Comparison of ENCODE assay signal across 8 cellular contexts in genomic region chr15:63833246-63833696, GRCh38. TPM values are rescaled to one million over a fixed set of nuclear protein-coding genes. Genes with fewer than 3 reads are reported as not detected.
DNase-seq lines count a peak whose midpoint lies in the region; TF ChIP-seq lines count a peak whose summit lies in the region.

No MANE protein-coding gene starts in this region.

- in situ Hi-C loops in G401 (cut with HindIII; ENCODE audit: low sequenced_read_pairs) (no loop called here), transverse colon (cut with MboI; ENCODE audit: low pct_ligation_motif_present in 1 of 4, low pct_unique_long_range_greater_than_20kb in 1 of 4, low sequenced_read_pairs in 3 of 4) (no loop called here)

- WGBS in esophagus muscularis mucosa, result 0% methylated on average over 5 of the region's 45 CpGs
- WGBS in transverse colon (ENCODE audit: low coverage in 1 of 2), 2 donors, result 1% methylated on average over 20 of the region's 45 CpGs; no CpG with 5 or more reads in 1 of the 2 donors

- TF ChIP-seq CTCF in esophagus muscularis mucosa (IDR thresholded peaks at IDR 0.05) (no peak), nephron (IDR thresholded peaks at IDR 0.05; ENCODE audit: unreplicated experiment in 3 of 3) (no peak), transverse colon (IDR thresholded peaks at IDR 0.05) (no peak)

- H3K27me3 Mint-ChIP-seq in nephron (ENCODE audit: low read depth), result no peaks in the 10 kb centered on the region

- H3K36me3 ChIP-seq in H7 (replicated peaks; ENCODE audit: control insufficient read depth, insufficient read depth, low read length) (no peaks in the 10 kb centered on the region), MG63 (peaks cover 2% of the 10 kb centered on the region; the same call in 1 of the 2 replicates), esophagus muscularis mucosa (no peaks in the 10 kb centered on the region), transverse colon (no peaks in the 10 kb centered on the region)

- intact Hi-C loops in esophagus muscularis mucosa (cut with DNase I) (loop anchor here (10.0 kb wide), 1 partner anchor 212 kb away; the partner anchor contains the start of gene DAPK2), transverse colon (cut with DNase I; ENCODE audit: low total_unique reads) (no loop called here)

- H3K27ac ChIP-seq in esophagus muscularis mucosa (replicated peaks in 1 of 4), result peak overlapping the region; percentile 88 to 94 (median 92)
- peak overlapping the region; percentile 89 to 95 (median 93) for H3K27ac ChIP-seq in transverse colon

- H3K4me3 ChIP-seq in H7 (ENCODE audit: insufficient read depth, low read depth, low read length) (peak overlapping the region; percentile 87), MG63 (peak overlapping the region; percentile 88), esophagus muscularis mucosa (peak overlapping the region; percentile 76 to 87 (median 79)), transverse colon (peak overlapping the region; percentile 58 to 98 (median 92))

- H3K36me3 Mint-ChIP-seq in nephron (ENCODE audit: low read depth), result peaks cover 3% of the 10 kb centered on the region

- peak; percentile 22 for DNase-seq in G401 (ENCODE audit: low spot score)
- DNase-seq in H7, result peak; percentile 78
- DNase-seq in MG63, result peak; percentile 46
- peak; percentile 5 for DNase-seq in activated T-cell treated with anti-CD3 and anti-CD28 coated beads for 4 hours
- no peak for DNase-seq in esophagus muscularis mucosa (ENCODE audit: extremely low spot score)
- peak; percentile 50 for DNase-seq in transverse colon
- no peak for DNase-seq in cerebellar nuclear complex (lab: John Stamatoyannopoulos, UW)

- no peak for TF ChIP-seq EP300 in esophagus muscularis mucosa (IDR thresholded peaks at IDR 0.05)
- TF ChIP-seq EP300 in transverse colon (IDR thresholded peaks at IDR 0.05; ENCODE audit: low read depth), result no peak

- H3K9me3 ChIP-seq in MG63, result no peaks in the 10 kb centered on the region
- no peaks in the 10 kb centered on the region for H3K9me3 ChIP-seq in esophagus muscularis mucosa
- no peaks in the 10 kb centered on the region for H3K9me3 ChIP-seq in transverse colon

- H3K4me1 Mint-ChIP-seq in nephron, result peaks cover 32% of the 10 kb centered on the region

- peak overlapping the region; percentile 95 to 97 (median 96) for H3K4me3 Mint-ChIP-seq in nephron

- peak overlapping the region; percentile 77 to 97 (median 94) for H3K27ac Mint-ChIP-seq in nephron

- H3K27me3 ChIP-seq in H7 (ENCODE audit: control insufficient read depth, insufficient read depth, low read length) (no peaks in the 10 kb centered on the region; the same call in 1 of the 2 replicates), MG63 (no peaks in the 10 kb centered on the region), esophagus muscularis mucosa (no peaks in the 10 kb centered on the region), transverse colon (no peaks in the 10 kb centered on the region)

- H3K4me1 ChIP-seq in esophagus muscularis mucosa, result peaks cover 17 to 46% (median 33%) of the 10 kb centered on the region in 4 donors
- peaks cover 4 to 35% (median 20%) of the 10 kb centered on the region in 4 donors for H3K4me1 ChIP-seq in transverse colon

- TF ChIP-seq POLR2A in esophagus muscularis mucosa (IDR thresholded peaks at IDR 0.05; ENCODE audit: low read depth), result no peak
- no peak for TF ChIP-seq POLR2A in transverse colon (IDR thresholded peaks at IDR 0.05)

- no peaks in the 10 kb centered on the region for H3K9me3 Mint-ChIP-seq in nephron

RNA-seq across cellular contexts. Expression of gene HERC1, which starts 0.5 kb away (rescaled TPM):
- total RNA-seq in G401 (2014; rRNA removed; shearing (Covaris generic)), result 67.1 and 131 TPM in 2 replicates
- 36.9 and 40.1 TPM in 2 replicates for total RNA-seq in H7 (2014; rRNA removed; shearing (Covaris generic))
- 46.9 and 60.1 TPM in 2 replicates for total RNA-seq in MG63 (2014; rRNA removed; shearing (Covaris generic); ENCODE audit: low replicate concordance)
- total RNA-seq in esophagus muscularis mucosa (100 to 1,000 TPM in 3 of 4 donors, 10 to 100 TPM in 1; 99.3 to 139 (median 123) TPM), transverse colon (100 to 1,000 TPM in 2 of 4 donors, 10 to 100 TPM in 2; 30.8 to 243 (median 102) TPM)

Comparison
In these comparisons a context has a peak if more than half of its experiments do, and no peak if none do; other contexts are left out.
1. DNase-seq: peak in G401 (single experiment), H7 (single experiment), MG63 (single experiment), activated T-cell treated with anti-CD3 and anti-CD28 coated beads for 4 hours (single experiment) and transverse colon (single experiment); none in esophagus muscularis mucosa (single experiment) and cerebellar nuclear complex (0 of 2).
2. Peak in every context shown above with its lines, with median percentiles within 50 percentile points of each other: H3K4me3 ChIP-seq.